In genomic region chr7:42315096-42315495, GRCh38 we compare ENCODE assay signal across 18 cellular contexts.
DNase-seq lines count a peak whose midpoint lies in the region; ATAC-seq lines count a peak whose summit lies in the region.
"Had no signal": no experiment of that assay in that cellular context is flagged by ENCODE, and none has a peak within 500 bp of the region (broad histone marks: within the 10 kb centered on the region; RNA-seq: fewer than 3 reads in every experiment).

No MANE protein-coding gene starts in this region.

- H3K27me3 Mint-ChIP-seq in T-cell = no peaks in the 10 kb centered on the region
- H3K27me3 Mint-ChIP-seq: T-helper 17 cell had no signal

- H3K4me1 ChIP-seq in SJSA1 (replicated peaks) (peaks cover 13% of the 10 kb centered on the region), skeletal muscle satellite cell (ENCODE audit: control insufficient read depth, insufficient read depth, low read length) (peaks cover 22% of the 10 kb centered on the region)
- H3K4me1 ChIP-seq: left lung, parathyroid adenoma had no signal

- H3K27ac ChIP-seq in SJSA1 = peak overlapping the region; percentile 71
- H3K27ac ChIP-seq: left lung, parathyroid adenoma had no signal

- peak overlapping the region; percentile 37 for H3K4me2 ChIP-seq in skeletal muscle satellite cell (ENCODE audit: low read length)

- POLR2A ChIA-PET in T-cell (lab: Charles Lee) = no interaction called here

- H3K9ac ChIP-seq in skeletal muscle satellite cell (ENCODE audit: low read depth, low read length) = no peak overlapping the region
- H3K9ac ChIP-seq: parathyroid adenoma had no signal

- peaks cover 0 to 18% (median 11%) of the 10 kb centered on the region in 3 donors for H3K9me3 Mint-ChIP-seq in T-cell

- H3K36me3 ChIP-seq in SJSA1 (no peaks in the 10 kb centered on the region), skeletal muscle satellite cell (ENCODE audit: insufficient read depth, low read length) (no peaks in the 10 kb centered on the region)
- H3K36me3 ChIP-seq: left lung had no signal

- no peaks in the 10 kb centered on the region for H3K36me3 Mint-ChIP-seq in T-cell

- H3K4me3 Mint-ChIP-seq in T-cell = no peak overlapping the region
- H3K4me3 Mint-ChIP-seq: T-helper 17 cell had no signal

- intact Hi-C loops in left cardiac atrium (cut with DNase I) = no loop called here

- no peaks in the 10 kb centered on the region for H3K4me1 Mint-ChIP-seq in T-cell
- H3K4me1 Mint-ChIP-seq: T-helper 17 cell had no signal

- ATAC-seq in T-cell (replicated peaks in 1 of 4) (no peak), left cardiac atrium (no peak)
- ATAC-seq: HCT116, left lung, Right ventricle myocardium inferior, T-helper 17 cell had no signal

- H3K27me3 ChIP-seq in SJSA1 (replicated peaks) = no peaks in the 10 kb centered on the region
- H3K27me3 ChIP-seq in skeletal muscle satellite cell (ENCODE audit: control insufficient read depth, insufficient read depth, low read length) = peaks cover 3% of the 10 kb centered on the region
- H3K27me3 ChIP-seq: left lung had no signal

- H3K4me3 ChIP-seq in SJSA1 (peak overlapping the region; percentile 4), skeletal muscle satellite cell (ENCODE audit: low read length) (no peak overlapping the region)
- H3K4me3 ChIP-seq: left lung, skin epidermis had no signal

- CTCF ChIA-PET in T-cell (lab: Charles Lee) = no interaction called here

- no peak overlapping the region for H3K27ac Mint-ChIP-seq in T-cell
- H3K27ac Mint-ChIP-seq: T-helper 17 cell had no signal

- DNase-seq in H4 (ENCODE audit: low spot score) (peak; percentile 80), SJSA1 (ENCODE audit: low read depth in 1 of 2, low spot score in 2 of 2) (no peak), fibroblast of peridontal ligament (ENCODE audit: extremely low read depth) (peak; percentile 14), A172 (ENCODE audit: low spot score) (no peak), T-cell (no peak), left cardiac atrium (no peak)
- DNase-seq in effector CD4-positive, alpha-beta T cell = no peak
- DNase-seq: caudate nucleus; effector memory CD4-positive, alpha-beta T cell; left lung; NCI-H187 treated with DMSO at 0.1 percent for 48 hours; NCI-H345; T-helper 17 cell had no signal

- H3K9me3 ChIP-seq in SJSA1 (replicated peaks) (no peaks in the 10 kb centered on the region), skeletal muscle satellite cell (replicated peaks; ENCODE audit: low read length) (no peaks in the 10 kb centered on the region)

Comparison
In these comparisons a context has a peak if more than half of its experiments do, and no peak if none do; other contexts are left out.
1. DNase-seq: peak in H4 (single experiment) and fibroblast of peridontal ligament (single experiment); none in SJSA1 (0 of 2), A172 (single experiment), T-cell (0 of 34), left cardiac atrium (single experiment) and effector CD4-positive, alpha-beta T cell (single experiment).